Comparison of ENCODE assay signal across 8 cellular contexts in the genomic region with DNA sequence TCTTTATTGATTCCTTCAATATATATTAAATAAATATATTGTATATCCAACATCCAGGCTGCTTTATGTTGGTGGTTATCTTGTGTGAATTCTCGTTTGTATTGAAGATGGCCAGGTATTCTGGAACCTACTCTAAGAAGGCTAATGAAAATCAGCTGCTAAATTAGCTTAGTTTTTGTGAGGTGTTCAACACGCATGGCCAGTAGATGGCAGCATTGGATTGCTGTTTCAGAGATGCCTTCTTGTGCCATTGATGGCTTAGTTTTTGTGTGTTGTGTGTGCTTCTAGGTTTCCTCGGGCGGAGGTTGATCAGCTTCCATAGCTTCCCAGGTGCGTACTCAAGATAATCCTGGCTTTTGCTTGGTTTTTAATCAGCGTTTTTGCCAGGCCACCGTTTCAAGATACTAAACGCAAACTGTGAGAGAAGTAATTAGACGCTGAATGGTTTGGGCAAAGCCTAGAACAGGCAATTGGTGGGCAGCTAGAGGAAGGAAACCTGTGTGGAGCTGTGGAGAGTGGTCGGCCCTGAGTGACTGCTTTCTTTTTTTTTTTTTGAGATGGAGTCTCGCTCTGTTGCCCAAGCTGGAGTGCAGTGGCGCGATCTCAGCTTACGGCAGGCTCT. TPM values are rescaled to one million over a fixed set of nuclear protein-coding genes. Genes with fewer than 3 reads are reported as not detected.
DNase-seq lines count a peak whose midpoint lies in the region; ATAC-seq and TF ChIP-seq lines count a peak whose summit lies in the region.

No MANE protein-coding gene starts in this region.

- CTCF ChIA-PET in IMR-90 (lab: Yijun Ruan, JAX) = interaction anchor here (0.5 to 2.6 kb wide), 17 partner anchors 8 to 356 kb away, joined by 3 to 17 read pairs (median 3); a partner anchor contains a TSS
- CTCF ChIA-PET in PC-3 (lab: Charles Lee) = interaction anchor here (0.6 to 1.3 kb wide), 13 partner anchors 10 to 269 kb away, joined by 3 to 9 read pairs (median 3); no protein-coding TSS in a partner anchor

- peak overlapping the region; percentile 4 for H2AK9ac ChIP-seq in IMR-90 (replicated peaks; ENCODE audit: low read depth, low read length, poor library complexity)

- H3K4me2 ChIP-seq in IMR-90 (ENCODE audit: low read depth, low read length) (no peak overlapping the region), PC-3 (ENCODE audit: low read length) (no peak overlapping the region; the same call in 1 of the 2 replicates), fibroblast of lung (ENCODE audit: extremely low read depth, insufficient read depth, low read length) (no peak overlapping the region)

- dilution Hi-C loops in IMR-90 (cut with HindIII; ENCODE audit: low sequenced_read_pairs, unreplicated experiment) = no loop called here

- H3K4me1 ChIP-seq in IMR-90 (ENCODE audit: control insufficient read depth, insufficient read depth, low read length) (peaks cover 9% of the 10 kb centered on the region), PC-3 (ENCODE audit: insufficient read depth, low read length) (no peaks in the 10 kb centered on the region), fibroblast of lung (ENCODE audit: control insufficient read depth, extremely low read depth, insufficient read depth, low read length) (peaks cover 6% of the 10 kb centered on the region)

- H3K27ac Mint-ChIP-seq in neural crest cell (ENCODE audit: unreplicated experiment) = no peak overlapping the region

- peak; percentile 84 for ATAC-seq in GM21367 (IDR thresholded peaks at IDR 0.05; ENCODE audit: unreplicated experiment)
- ATAC-seq in IMR-90 (ENCODE audit: low read depth) = peak; percentile 51
- ATAC-seq in PC-3 = peak; percentile 68

- H3F3A ChIP-seq in PC-3 (ENCODE audit: low read length, unreplicated experiment) = no peaks in the 10 kb centered on the region

- intact Hi-C loops in IMR-90 (cut with micrococcal nuclease) (loop anchor here (1.0 to 5.0 kb wide), 3 partner anchors 54 to 265 kb away; a partner anchor contains a TSS), PC-3 (cut with micrococcal nuclease) (loop anchor here (1.0 to 5.0 kb wide), 2 partner anchors 55 to 137 kb away; no protein-coding TSS in a partner anchor)

- no peak overlapping the region for H4K8ac ChIP-seq in IMR-90 (ENCODE audit: low read depth in 2 of 2, low read length in 2 of 2)

- H3K4me3 Mint-ChIP-seq in neural crest cell = no peak overlapping the region

- 17% methylated on average over 3 of the region's 14 CpGs; no CpG with 5 or more reads in 1 of the 2 experiments for WGBS in IMR-90 (ENCODE audit: extremely low coverage in 2 of 2, insufficient read length in 1 of 2), 2 experiments

- no peak overlapping the region for H3K23ac ChIP-seq in IMR-90 (ENCODE audit: low read depth, low read length)

- H2BK120ac ChIP-seq in IMR-90 (ENCODE audit: low read depth, low read length) = no peak overlapping the region

- H3K79me2 ChIP-seq in PC-3 (ENCODE audit: low read length) = peaks cover 95% of the 10 kb centered on the region
- peaks cover 69% of the 10 kb centered on the region for H3K79me2 ChIP-seq in fibroblast of lung (ENCODE audit: control insufficient read depth, insufficient read depth, low read length)

- peaks cover 16% of the 10 kb centered on the region for H3K4me1 Mint-ChIP-seq in neural crest cell

- no peak overlapping the region for H3K4me3 ChIP-seq in IMR-90 (ENCODE audit: insufficient read depth, low read depth, low read length)
- no peak overlapping the region for H3K4me3 ChIP-seq in PC-3 (ENCODE audit: low read length)
- no peak overlapping the region for H3K4me3 ChIP-seq in fibroblast of lung (replicated peaks in 1 of 4; ENCODE audit: control extremely low read depth in 1 of 4, insufficient read depth in 1 of 4, low read depth in 3 of 4, low read length in 4 of 4)

- TF ChIP-seq CTCF in IMR-90 (conservative IDR thresholded peaks at IDR 0.05; ENCODE audit: low read depth, low read length) (peak; percentile 89), PC-3 (conservative IDR thresholded peaks at IDR 0.05; ENCODE audit: low read depth, low read length) (peak; percentile 74), fibroblast of lung (conservative IDR thresholded peaks at IDR 0.05 in 1 of 2, IDR thresholded peaks at IDR 0.05 in 1 of 2; ENCODE audit: low read depth in 1 of 2, low read length in 2 of 2) (peak; percentile 84), neural crest cell (conservative IDR thresholded peaks at IDR 0.05) (peak; percentile 92)

- H3K9me3 Mint-ChIP-seq in neural crest cell = no peaks in the 10 kb centered on the region

- no peak overlapping the region for H3K56ac ChIP-seq in IMR-90 (ENCODE audit: extremely low read depth, insufficient read depth, low read length)

- no peak overlapping the region for H3K14ac ChIP-seq in IMR-90 (replicated peaks; ENCODE audit: low read depth, low read length)

- H3K4ac ChIP-seq in IMR-90 (ENCODE audit: low read depth, low read length) = no peak overlapping the region

- H4K5ac ChIP-seq in IMR-90 (ENCODE audit: low read depth, low read length) = no peak overlapping the region

- H3K9ac ChIP-seq in IMR-90 (ENCODE audit: low read depth, low read length) = no peak overlapping the region
- no peak overlapping the region for H3K9ac ChIP-seq in PC-3 (ENCODE audit: low read length)
- H3K9ac ChIP-seq in fibroblast of lung (ENCODE audit: insufficient read depth, low read length) = no peak overlapping the region

- peak; percentile 85 for TF ChIP-seq RAD21 in IMR-90 (IDR thresholded peaks at IDR 0.05; ENCODE audit: low read length)

- peaks cover 13% of the 10 kb centered on the region for H3K9me1 ChIP-seq in IMR-90 (ENCODE audit: insufficient read depth, low read length)

- H3K9me2 ChIP-seq in PC-3 (replicated peaks; ENCODE audit: low read length) = no peaks in the 10 kb centered on the region

- in situ Hi-C loops in Caki2 (cut with HindIII; ENCODE audit: low pct_unique_long_range_greater_than_20kb, low sequenced_read_pairs) = no loop called here
- in situ Hi-C loops in IMR-90 (cut with MboI; ENCODE audit: low sequenced_read_pairs) = no loop called here

- no peaks in the 10 kb centered on the region for H3K36me3 ChIP-seq in IMR-90 (ENCODE audit: control insufficient read depth, insufficient read depth, low read length)
- H3K36me3 ChIP-seq in PC-3 (ENCODE audit: low read depth, low read length) = no peaks in the 10 kb centered on the region
- no peaks in the 10 kb centered on the region for H3K36me3 ChIP-seq in fibroblast of lung (ENCODE audit: control insufficient read depth, insufficient read depth, low read length)

- H3K27ac ChIP-seq in IMR-90 (ENCODE audit: insufficient read depth, low read length) = no peak overlapping the region
- H3K27ac ChIP-seq in PC-3 (ENCODE audit: low read length) = no peak overlapping the region
- H3K27ac ChIP-seq in fibroblast of lung (ENCODE audit: insufficient read depth, low read length) = no peak overlapping the region
- H3K27ac ChIP-seq in substantia nigra (ENCODE audit: low read depth, low read length, poor library complexity, severe bottlenecking) = no peak overlapping the region

- H2BK15ac ChIP-seq in IMR-90 (ENCODE audit: low read depth, low read length) = no peak overlapping the region

- no peaks in the 10 kb centered on the region for H3K27me3 ChIP-seq in IMR-90 (ENCODE audit: control insufficient read depth, insufficient read depth, low read length)
- no peaks in the 10 kb centered on the region for H3K27me3 ChIP-seq in PC-3 (ENCODE audit: low read length)
- no peaks in the 10 kb centered on the region for H3K27me3 ChIP-seq in fibroblast of lung (ENCODE audit: control insufficient read depth, insufficient read depth, low read length)

- no peaks in the 10 kb centered on the region for H3K9me3 ChIP-seq in IMR-90 (ENCODE audit: control insufficient read depth, insufficient read depth, low read length)
- H3K9me3 ChIP-seq in PC-3 (ENCODE audit: low read length) = no peaks in the 10 kb centered on the region
- no peaks in the 10 kb centered on the region for H3K9me3 ChIP-seq in fibroblast of lung (ENCODE audit: control insufficient read depth, insufficient read depth, low read depth, low read length)

- no peak overlapping the region for H4K91ac ChIP-seq in IMR-90 (ENCODE audit: insufficient read depth, low read depth, low read length)

- H2AFZ ChIP-seq in IMR-90 (replicated peaks; ENCODE audit: low read length, poor library complexity) (peak overlapping the region; percentile 28), PC-3 (ENCODE audit: low read length) (no peak overlapping the region), fibroblast of lung (ENCODE audit: low read length) (no peak overlapping the region)

- POLR2A ChIA-PET in IMR-90 (lab: Charles Lee; ENCODE audit: unreplicated experiment) (interaction anchor here (0.5 to 1.2 kb wide), 2 partner anchors 16 to 198 kb away, joined by 3 to 13 read pairs; a partner anchor contains a TSS), PC-3 (lab: Charles Lee; ENCODE audit: unreplicated experiment) (no interaction called here)

- H3K79me1 ChIP-seq in IMR-90 (ENCODE audit: low read depth in 1 of 2, low read length in 2 of 2) = peaks cover 25 to 72% of the 10 kb centered on the region in 2 experiments

- H2AK5ac ChIP-seq in IMR-90 (ENCODE audit: low read depth, low read length) = no peak overlapping the region

- H2BK5ac ChIP-seq in IMR-90 (ENCODE audit: low read depth, low read length, poor library complexity, severe bottlenecking) = no peak overlapping the region

- no peaks in the 10 kb centered on the region for H3K36me3 Mint-ChIP-seq in neural crest cell (ENCODE audit: low read depth)

- no TSS peak for BruUV-seq in IMR-90 (replicated peaks; lab: Mats Ljungman, UMichigan)
- BruUV-seq in PC-3 (replicated peaks; lab: Mats Ljungman, UMichigan) = no TSS peak

- peak; percentile 47 for DNase-seq in Caki2 (ENCODE audit: low read depth)
- peak; percentile 83 for DNase-seq in IMR-90
- DNase-seq in PC-3 = peak; percentile 72
- DNase-seq in activated T-cell treated with anti-CD3 and anti-CD28 coated beads, Interleukin-2, amount 50 U/mL, for 48 hours = peak; percentile 70 to 72
- DNase-seq in fibroblast of lung (ENCODE audit: low read depth in 2 of 2) = peak; percentile 67 to 91
- peak; percentile 74 for DNase-seq in neural crest cell (ENCODE audit: low read depth, low spot score)
- peak in 46 of 49 donors; percentile 5 to 81 (median 54) for DNase-seq in substantia nigra (lab: John Stamatoyannopoulos, UW)

- H4K20me1 ChIP-seq in IMR-90 (ENCODE audit: insufficient read depth, low read length) (peaks cover 86% of the 10 kb centered on the region), PC-3 (ENCODE audit: low read length) (peaks cover 47% of the 10 kb centered on the region), fibroblast of lung (ENCODE audit: control insufficient read depth, extremely low read depth, insufficient read depth, low read length) (no peaks in the 10 kb centered on the region)

- H3K18ac ChIP-seq in IMR-90 (ENCODE audit: low read depth, low read length) = no peak overlapping the region

- TF ChIP-seq POLR2A in IMR-90 (IDR thresholded peaks at IDR 0.05; ENCODE audit: low read depth, low read length) = 0 out of 2 replicates have a peak, but pooled peaks have one; percentile 33

- H3K27me3 Mint-ChIP-seq in neural crest cell (ENCODE audit: low read depth) = no peaks in the 10 kb centered on the region

- no peak overlapping the region for H2BK20ac ChIP-seq in IMR-90 (ENCODE audit: low read depth, low read length)

RNA-seq across cellular contexts. Expression of a gene that starts 15.1 kb away (rescaled TPM):
- 11.0 and 13.4 TPM in 2 replicates for total RNA-seq in Caki2 (2014; rRNA removed; shearing (Covaris generic); ENCODE audit: low replicate concordance)
- total RNA-seq in IMR-90 (2012; rRNA removed) (30.8 and 41.4 TPM in 2 replicates), PC-3 (2014; rRNA removed) (25.8 and 32.7 TPM in 2 replicates), fibroblast of lung (9.8 and 13.2 TPM in 2 replicates), neural crest cell (12.9 and 14.1 TPM in 2 replicates)
- polyA plus RNA-seq in IMR-90 (2012; rRNA removed) (5.5 and 6.6 TPM in 2 replicates), fibroblast of lung (6.4 and 9.2 TPM in 2 replicates)
- polyA plus RNA-seq in IMR-90 (2012; cell fraction: cytosol; rRNA removed) = 3.6 and 4.1 TPM in 2 replicates
- polyA plus RNA-seq in IMR-90 (2012; cell fraction: nucleus; rRNA removed; ENCODE audit: low replicate concordance) = 6.0 and 6.9 TPM in 2 replicates
- polyA plus RNA-seq in fibroblast of lung (2012) = 6.7 and 9.1 TPM in 2 replicates
- polyA minus RNA-seq in fibroblast of lung (ENCODE audit: low replicate concordance) = 34.9 and 46.3 TPM in 2 replicates
